In genomic region chr2:233266481-233266880, GRCh38 we compare ENCODE assay signal across 1 cellular context.
TF ChIP-seq lines count a peak whose summit lies in the region.

No MANE protein-coding gene starts in this region.

TF ChIP-seq in GM12878, 131 proteins besides CTCF, POLR2A, EP300 and RAD21:
- TF ChIP-seq SUZ12 (IDR thresholded peaks at IDR 0.05; ENCODE audit: unreplicated experiment) = no peak
- no peak for TF ChIP-seq NKRF (conservative IDR thresholded peaks at IDR 0.05)
- no peak for TF ChIP-seq KDM1A (IDR thresholded peaks at IDR 0.05; ENCODE audit: borderline replicate concordance)
- no peak for TF ChIP-seq SP1 (IDR thresholded peaks at IDR 0.05; ENCODE audit: low read depth, low read length)
- no peak for TF ChIP-seq EGR1 (IDR thresholded peaks at IDR 0.05; ENCODE audit: borderline replicate concordance in 1 of 2, low read depth in 2 of 2, low read length in 2 of 2)
- TF ChIP-seq TCF12 (IDR thresholded peaks at IDR 0.05; ENCODE audit: low read depth, low read length) = no peak
- TF ChIP-seq USF2 (IDR thresholded peaks at IDR 0.05; ENCODE audit: borderline replicate concordance, low read depth, low read length) = no peak
- TF ChIP-seq HCFC1 (IDR thresholded peaks at IDR 0.05; ENCODE audit: low read length) = no peak
- no peak for TF ChIP-seq ATF7 (IDR thresholded peaks at IDR 0.05; ENCODE audit: low read depth)
- no peak for TF ChIP-seq ZNF622 (IDR thresholded peaks at IDR 0.05)
- TF ChIP-seq SRF (IDR thresholded peaks at IDR 0.05; ENCODE audit: low read depth in 2 of 2, low read length in 2 of 2) = no peak
- no peak for TF ChIP-seq CREM (IDR thresholded peaks at IDR 0.05; ENCODE audit: low read depth)
- TF ChIP-seq BCL3 (IDR thresholded peaks at IDR 0.05; ENCODE audit: borderline replicate concordance, insufficient read depth, low read depth, low read length, poor library complexity, severe bottlenecking) = no peak
- TF ChIP-seq GABPA (IDR thresholded peaks at IDR 0.05; ENCODE audit: low read depth) = no peak
- TF ChIP-seq TARDBP (IDR thresholded peaks at IDR 0.05; ENCODE audit: borderline replicate concordance) = no peak
- no peak for TF ChIP-seq MEF2B (IDR thresholded peaks at IDR 0.05; ENCODE audit: partially characterized antibody, poor library complexity, severe bottlenecking)
- TF ChIP-seq PKNOX1 (IDR thresholded peaks at IDR 0.05) = no peak
- no peak for TF ChIP-seq SMAD1 (IDR thresholded peaks at IDR 0.05; ENCODE audit: low read depth, partially characterized antibody)
- TF ChIP-seq PAX8 (IDR thresholded peaks at IDR 0.05) = no peak
TF ChIP-seq in GM12878: peak in this region for 0.
